Comparison of ENCODE assay signal across 12 cellular contexts in genomic region chr2:113476688-113477368, GRCh38. TPM values are rescaled to one million over a fixed set of nuclear protein-coding genes. Genes with fewer than 3 reads are reported as not detected.
A peak's percentile ranks its signal among the peaks of the same experiment; 100 is the strongest.
DNase-seq lines count a peak whose midpoint lies in the region; TF ChIP-seq lines count a peak whose summit lies in the region.
"Not testable (repeated sequence)": the region's sequence is repeated elsewhere in the genome, so short reads cannot be mapped to it uniquely, and the experiment has no call there.
"Had no signal": no experiment of that assay in that cellular context is flagged by ENCODE, and none has a peak within 500 bp of the region (broad histone marks: within the 10 kb centered on the region; RNA-seq: fewer than 3 reads in every experiment).

No MANE protein-coding gene starts in this region.

- not testable (repeated sequence) for H3K4me1 Mint-ChIP-seq in activated CD4-positive, alpha-beta memory T cell treated with anti-CD3 and anti-CD28 coated beads, Interleukin-2, amount 10 ng/mL, durations not matched to agents 7 days and 5 days; activated naive CD4-positive, alpha-beta T cell treated with anti-CD3 and anti-CD28 coated beads, Interleukin-2, amount 50 U/mL, for 24 hours; neural crest cell

- H3K9ac ChIP-seq in HUES6 (ENCODE audit: low read length); smooth muscle cell (ENCODE audit: low read depth): not testable (repeated sequence)

- H3K4me2 ChIP-seq in smooth muscle cell: not testable (repeated sequence)

- POLR2A ChIA-PET in activated CD4-positive, alpha-beta memory T cell treated with anti-CD3 and anti-CD28 coated beads, Interleukin-2, amount 10 ng/mL, durations not matched to agents 7 days and 5 days (lab: Charles Lee): not testable (repeated sequence)

- H3K27me3 Mint-ChIP-seq in activated CD4-positive, alpha-beta memory T cell treated with anti-CD3 and anti-CD28 coated beads, Interleukin-2, amount 10 ng/mL, durations not matched to agents 7 days and 5 days; activated naive CD4-positive, alpha-beta T cell treated with anti-CD3 and anti-CD28 coated beads, Interleukin-2, amount 50 U/mL, for 24 hours; neural crest cell (ENCODE audit: low read depth): not testable (repeated sequence)

- H3K27ac Mint-ChIP-seq in activated CD4-positive, alpha-beta memory T cell treated with anti-CD3 and anti-CD28 coated beads, Interleukin-2, amount 10 ng/mL, durations not matched to agents 7 days and 5 days: peak overlapping the region; percentile 56
- H3K27ac Mint-ChIP-seq in activated naive CD4-positive, alpha-beta T cell treated with anti-CD3 and anti-CD28 coated beads, Interleukin-2, amount 50 U/mL, for 24 hours: not testable (repeated sequence)
- peak overlapping the region; percentile 67 for H3K27ac Mint-ChIP-seq in neural crest cell (ENCODE audit: unreplicated experiment)

- not testable (repeated sequence) for TF ChIP-seq CTCF in fibroblast of villous mesenchyme (IDR thresholded peaks at IDR 0.05; ENCODE audit: insufficient read depth, low read depth, low read length); neural crest cell (conservative IDR thresholded peaks at IDR 0.05); smooth muscle cell (IDR thresholded peaks at IDR 0.05; ENCODE audit: borderline replicate concordance, insufficient read depth, poor library complexity, severe bottlenecking)

- H4K20me1 ChIP-seq in smooth muscle cell (ENCODE audit: low read depth): not testable (repeated sequence)

- H3K4me3 ChIP-seq in HUES6 (ENCODE audit: low read depth, low read length) (peak overlapping the region; percentile 39; the same call in 1 of the 2 replicates), fibroblast of villous mesenchyme (ENCODE audit: low read depth, low read length) (peak overlapping the region; percentile 18), smooth muscle cell (peak overlapping the region; percentile 21)

- H3K79me2 ChIP-seq in smooth muscle cell (ENCODE audit: low read depth): not testable (repeated sequence)

- H3F3A ChIP-seq in smooth muscle cell (ENCODE audit: low read depth): not testable (repeated sequence)

- WGBS in smooth muscle cell (ENCODE audit: low lambda C conversion rate): 42% methylated on average over 22 of the region's 24 CpGs

- H3K36me3 ChIP-seq in HUES6 (ENCODE audit: control insufficient read depth, insufficient read depth, low read length); smooth muscle cell (ENCODE audit: low read depth): not testable (repeated sequence)

- H2AFZ ChIP-seq in smooth muscle cell (ENCODE audit: low read depth): not testable (repeated sequence)

- DNase-seq in ELF-1 (ENCODE audit: low read depth, low spot score) (peak; percentile 63), islet precursor cell (peak; percentile 55)
- DNase-seq in activated CD4-positive, alpha-beta memory T cell treated with anti-CD3 and anti-CD28 coated beads, Interleukin-2, amount 10 ng/mL, durations not matched to agents 7 days and 5 days; fibroblast of villous mesenchyme (ENCODE audit: low read depth); neural crest cell (ENCODE audit: low read depth, low spot score); smooth muscle cell (lab: John Stamatoyannopoulos, UW; ENCODE audit: unreplicated experiment): not testable (repeated sequence)

- not testable (repeated sequence) for H3K4me1 ChIP-seq in HUES6 (ENCODE audit: control insufficient read depth, insufficient read depth, low read length); smooth muscle cell (ENCODE audit: low read depth)

- CTCF ChIA-PET in activated CD4-positive, alpha-beta memory T cell treated with anti-CD3 and anti-CD28 coated beads, Interleukin-2, amount 10 ng/mL, durations not matched to agents 7 days and 5 days (lab: Charles Lee): not testable (repeated sequence)

- H3K9me3 ChIP-seq in HUES6 (ENCODE audit: control insufficient read depth, insufficient read depth, low read depth, low read length); smooth muscle cell (replicated peaks; ENCODE audit: low read depth): not testable (repeated sequence)

- peaks cover 14% of the 10 kb centered on the region for H3K36me3 Mint-ChIP-seq in activated CD4-positive, alpha-beta memory T cell treated with anti-CD3 and anti-CD28 coated beads, Interleukin-2, amount 10 ng/mL, durations not matched to agents 7 days and 5 days (ENCODE audit: low read depth)
- not testable (repeated sequence) for H3K36me3 Mint-ChIP-seq in activated naive CD4-positive, alpha-beta T cell treated with anti-CD3 and anti-CD28 coated beads, Interleukin-2, amount 50 U/mL, for 24 hours; neural crest cell (ENCODE audit: low read depth)

- peak overlapping the region; percentile 13 for H3K4me3 Mint-ChIP-seq in activated CD4-positive, alpha-beta memory T cell treated with anti-CD3 and anti-CD28 coated beads, Interleukin-2, amount 10 ng/mL, durations not matched to agents 7 days and 5 days
- H3K4me3 Mint-ChIP-seq in activated naive CD4-positive, alpha-beta T cell treated with anti-CD3 and anti-CD28 coated beads, Interleukin-2, amount 50 U/mL, for 24 hours: peak overlapping the region; percentile 11
- H3K4me3 Mint-ChIP-seq in neural crest cell: not testable (repeated sequence)

- H3K27me3 ChIP-seq in HUES6 (ENCODE audit: control insufficient read depth, insufficient read depth, low read length); smooth muscle cell (ENCODE audit: low read depth): not testable (repeated sequence)

- not testable (repeated sequence) for H3K9me3 Mint-ChIP-seq in activated CD4-positive, alpha-beta memory T cell treated with anti-CD3 and anti-CD28 coated beads, Interleukin-2, amount 10 ng/mL, durations not matched to agents 7 days and 5 days; activated naive CD4-positive, alpha-beta T cell treated with anti-CD3 and anti-CD28 coated beads, Interleukin-2, amount 50 U/mL, for 24 hours; neural crest cell

- H3K27ac ChIP-seq in HUES6 (ENCODE audit: low read depth, low read length); smooth muscle cell (ENCODE audit: low read depth): not testable (repeated sequence)

RNA-seq across cellular contexts. Expression of gene FOXD4L1, which starts 21.6 kb away (rescaled TPM):
- total RNA-seq in activated CD4-positive, alpha-beta memory T cell treated with anti-CD3 and anti-CD28 coated beads, Interleukin-2, amount 10 ng/mL, durations not matched to agents 7 days and 5 days: under 1 TPM; 0.18 to 0.23 TPM
- total RNA-seq in fibroblast of villous mesenchyme: under 0.01 TPM in 1 of 2 replicates, not detected in the other
- 0.23 and 0.52 TPM in 2 replicates for total RNA-seq in neural crest cell
- total RNA-seq in smooth muscle cell: not detected in 2 replicates
- polyA plus RNA-seq in smooth muscle cell: not detected in 2 replicates
- total RNA-seq: CD4-positive, CD25-positive, alpha-beta regulatory T cell; CD8-positive, alpha-beta T cell; GM23248; H4 had no signal
- polyA plus RNA-seq: GM23248 had no signal

RNA-seq across cellular contexts. Expression of gene ZNG1B, which starts 39.3 kb away (rescaled TPM):
- 10 to 100 TPM; 30.6 to 32.7 TPM for total RNA-seq in activated CD4-positive, alpha-beta memory T cell treated with anti-CD3 and anti-CD28 coated beads, Interleukin-2, amount 10 ng/mL, durations not matched to agents 7 days and 5 days
- total RNA-seq in fibroblast of villous mesenchyme: 22.9 and 29.4 TPM in 2 replicates
- total RNA-seq in neural crest cell: 38.1 and 40.4 TPM in 2 replicates
- total RNA-seq in smooth muscle cell: 24.4 and 37.0 TPM in 2 replicates
- polyA plus RNA-seq in smooth muscle cell: 48.6 and 52.0 TPM in 2 replicates
